ENCODE assay signal across 18 cellular contexts in genomic region chr17:3600529-3601205, GRCh38.
"Had no signal": no experiment of that assay in that cellular context is flagged by ENCODE, and none has a peak within 500 bp of the region (broad histone marks: within the 10 kb centered on the region; RNA-seq: fewer than 3 reads in every experiment).

No MANE protein-coding gene starts in this region.

- H3K4me1 ChIP-seq: left lung, lower lobe of right lung, parathyroid adenoma, testis, tibial artery had no signal

- H3K27ac ChIP-seq: esophagus squamous epithelium, left lung, lower lobe of right lung, neutrophil, parathyroid adenoma, testis, tibial artery had no signal

- H3K36me3 ChIP-seq: lower lobe of right lung had no signal

- H3K4me3 ChIP-seq: esophagus squamous epithelium, left lung, lower lobe of right lung, testis, tibial artery had no signal

- H2AFZ ChIP-seq: parathyroid adenoma had no signal

- H3K9me3 ChIP-seq: esophagus squamous epithelium, left lung, lower lobe of right lung, neutrophil, testis, tibial artery had no signal

- ATAC-seq: effector memory CD8-positive, alpha-beta T cell; left lung; lower lobe of right lung; naive thymus-derived CD8-positive, alpha-beta T cell; sciatic nerve; stimulated activated effector memory CD8-positive, alpha-beta T cell treated with anti-CD3 and anti-CD28 coated beads, Interleukin-12 subunit alpha, Interleukin-12 subunit beta, amount 100 ng/mL, for 72 hours; stimulated activated naive CD8-positive, alpha-beta T cell treated with anti-CD3 and anti-CD28 coated beads, Interleukin-15, Interleukin-2, amounts not matched to agents 100 U/mL and 50 U/mL, for 24 hours had no signal

- DNase-seq: cerebellar nuclear complex; cortex of kidney; effector memory CD8-positive, alpha-beta T cell; erythroblast; esophagus squamous epithelium; left lung; lower lobe of right lung; naive thymus-derived CD8-positive, alpha-beta T cell; stimulated activated CD4-positive, alpha-beta T cell treated with anti-CD3 and anti-CD28 coated beads, Interleukin-2, amount 100 ng/mL, for 24 hours; stimulated activated CD4-positive, alpha-beta T cell treated with anti-CD3 and anti-CD28 coated beads, Interleukin-4, amount 100 ng/mL, for 24 hours; stimulated activated naive CD8-positive, alpha-beta T cell treated with anti-CD3 and anti-CD28 coated beads, Interleukin-15, Interleukin-2, amounts not matched to agents 100 U/mL and 50 U/mL, for 24 hours; substantia nigra; testis; tibial artery had no signal

- H3K79me2 ChIP-seq: parathyroid adenoma had no signal

- H3K27me3 ChIP-seq: left lung, neutrophil, testis, tibial artery had no signal
